In the genomic region with DNA sequence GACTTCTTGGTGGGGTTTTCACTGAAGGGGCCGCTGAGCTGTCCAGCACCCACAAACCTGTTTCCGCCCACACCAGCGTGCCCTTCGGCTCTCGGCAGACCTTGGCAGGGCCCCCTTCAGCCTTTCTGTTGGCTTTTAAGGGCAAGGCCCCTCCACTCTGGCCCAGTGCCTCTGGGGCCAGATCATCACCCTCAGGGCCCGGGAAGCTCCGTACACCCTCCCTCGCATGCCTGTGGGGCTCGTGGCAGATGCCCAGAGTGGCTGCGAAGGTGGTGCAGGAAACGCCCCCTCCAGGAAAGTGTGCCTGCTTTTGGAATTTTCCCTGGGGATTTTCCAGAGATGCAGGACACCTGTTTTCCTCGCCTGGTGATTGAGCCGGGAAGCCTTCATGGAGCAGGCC, we compare ENCODE assay signal across 22 cellular contexts. TPM values are rescaled to one million over a fixed set of nuclear protein-coding genes. Genes with fewer than 3 reads are reported as not detected.
"Had no signal": no experiment of that assay in that cellular context is flagged by ENCODE, and none has a peak within 500 bp of the region (broad histone marks: within the 10 kb centered on the region; RNA-seq: fewer than 3 reads in every experiment).

No MANE protein-coding gene starts in this region.

- H3K4me3 Mint-ChIP-seq: activated CD8-positive, alpha-beta memory T cell treated with anti-CD3 and anti-CD28 coated beads, Interleukin-2, amount 10 ng/mL, durations not matched to agents 7 days and 5 days; activated naive CD4-positive, alpha-beta T cell treated with anti-CD3 and anti-CD28 coated beads, Interleukin-2, amount 50 U/mL, for 24 hours; activated T-cell treated with anti-CD3 and anti-CD28 coated beads, Interleukin-2, amount 50 U/mL, for 24 hours; activated T-helper 1 cell treated with anti-CD3 and anti-CD28 coated beads, Interleukin-12 subunit alpha, Interleukin-12 subunit beta, Interleukin-2, Interleukin-4 antibody, amounts not matched to agents 30 ng/mL and 10 ng/mL and 1 ng/mL, durations not matched to agents 14 hours and 24 hours and 36 hours; brain; central memory CD8-positive, alpha-beta T cell; T-helper 1 cell treated with Interleukin-12 subunit alpha and Interleukin-12 subunit beta and Interleukin-4 antibody, amounts not matched to agents 30 μg/mL and 1 μg/mL, for 36 hours had no signal

- H3K36me3 Mint-ChIP-seq: activated CD8-positive, alpha-beta memory T cell treated with anti-CD3 and anti-CD28 coated beads, Interleukin-2, amount 10 ng/mL, durations not matched to agents 7 days and 5 days; activated naive CD4-positive, alpha-beta T cell treated with anti-CD3 and anti-CD28 coated beads, Interleukin-2, amount 50 U/mL, for 24 hours; brain had no signal

- H3K9me3 Mint-ChIP-seq: activated naive CD4-positive, alpha-beta T cell treated with anti-CD3 and anti-CD28 coated beads, Interleukin-2, amount 50 U/mL, for 24 hours; activated T-cell treated with anti-CD3 and anti-CD28 coated beads, Interleukin-2, amount 50 U/mL, for 24 hours; activated T-helper 1 cell treated with anti-CD3 and anti-CD28 coated beads, Interleukin-12 subunit alpha, Interleukin-12 subunit beta, Interleukin-2, Interleukin-4 antibody, amounts not matched to agents 30 ng/mL and 10 ng/mL and 1 ng/mL, durations not matched to agents 14 hours and 24 hours and 36 hours; central memory CD8-positive, alpha-beta T cell; T-helper 1 cell treated with Interleukin-12 subunit alpha and Interleukin-12 subunit beta and Interleukin-4 antibody, amounts not matched to agents 30 μg/mL and 1 μg/mL, for 36 hours had no signal

- ATAC-seq: activated CD8-positive, alpha-beta memory T cell treated with anti-CD3 and anti-CD28 coated beads, Interleukin-2, amount 10 ng/mL, durations not matched to agents 7 days and 5 days; PC-3 had no signal

- DNase-seq: activated CD4-positive, alpha-beta T cell treated with anti-CD3 and anti-CD28 coated beads for 48 hours; activated CD4-positive, alpha-beta T cell treated with anti-CD3 and anti-CD28 coated beads, Interleukin-2, amount 50 U/mL, for 48 hours; activated CD4-positive, CD25-positive, alpha-beta regulatory T cell treated with anti-CD3 and anti-CD28 coated beads, Interleukin-2, amount 50 U/mL, for 72 hours; activated CD8-positive, alpha-beta memory T cell treated with anti-CD3 and anti-CD28 coated beads, Interleukin-2, amount 10 ng/mL, durations not matched to agents 7 days and 5 days; activated effector memory CD4-positive, alpha-beta T cell treated with Interleukin-2 at 50 U/mL for 16 hours; activated naive CD4-positive, alpha-beta T cell; activated T-cell treated with anti-CD3 and anti-CD28 coated beads, Interleukin-2, amount 50 U/mL, for 24 hours; Karpas-422; MM.1S; NCI-H1105; NCI-H1436; NCI-H187; NCI-H2081; NCI-H524; PC-3; SHP77 treated with DMSO at 0.1 percent for 48 hours had no signal

- H3K27me3 Mint-ChIP-seq: activated CD8-positive, alpha-beta memory T cell treated with anti-CD3 and anti-CD28 coated beads, Interleukin-2, amount 10 ng/mL, durations not matched to agents 7 days and 5 days; activated naive CD4-positive, alpha-beta T cell treated with anti-CD3 and anti-CD28 coated beads, Interleukin-2, amount 50 U/mL, for 24 hours; activated T-cell treated with anti-CD3 and anti-CD28 coated beads, Interleukin-2, amount 50 U/mL, for 24 hours; brain; central memory CD8-positive, alpha-beta T cell had no signal

- H3K27ac Mint-ChIP-seq: activated CD8-positive, alpha-beta memory T cell treated with anti-CD3 and anti-CD28 coated beads, Interleukin-2, amount 10 ng/mL, durations not matched to agents 7 days and 5 days; activated naive CD4-positive, alpha-beta T cell treated with anti-CD3 and anti-CD28 coated beads, Interleukin-2, amount 50 U/mL, for 24 hours; activated T-cell treated with anti-CD3 and anti-CD28 coated beads, Interleukin-2, amount 50 U/mL, for 24 hours; activated T-helper 1 cell treated with anti-CD3 and anti-CD28 coated beads, Interleukin-12 subunit alpha, Interleukin-12 subunit beta, Interleukin-2, Interleukin-4 antibody, amounts not matched to agents 30 ng/mL and 10 ng/mL and 1 ng/mL, durations not matched to agents 14 hours and 24 hours and 36 hours; brain; T-helper 1 cell treated with Interleukin-12 subunit alpha and Interleukin-12 subunit beta and Interleukin-4 antibody, amounts not matched to agents 30 μg/mL and 1 μg/mL, for 36 hours had no signal

RNA-seq across cellular contexts. Expression of a gene that starts 18.8 kb away (rescaled TPM):
- total RNA-seq: activated CD8-positive, alpha-beta memory T cell treated with anti-CD3 and anti-CD28 coated beads, Interleukin-2, amount 10 ng/mL, durations not matched to agents 7 days and 5 days; activated T-helper 1 cell treated with anti-CD3 and anti-CD28 coated beads, Interleukin-12 subunit alpha, Interleukin-12 subunit beta, Interleukin-2, Interleukin-4 antibody, amounts not matched to agents 30 ng/mL and 10 ng/mL and 1 ng/mL, durations not matched to agents 14 hours and 24 hours and 36 hours; astrocyte had no signal
